2 cellular contexts compared by ENCODE assay signal in the genomic region with DNA sequence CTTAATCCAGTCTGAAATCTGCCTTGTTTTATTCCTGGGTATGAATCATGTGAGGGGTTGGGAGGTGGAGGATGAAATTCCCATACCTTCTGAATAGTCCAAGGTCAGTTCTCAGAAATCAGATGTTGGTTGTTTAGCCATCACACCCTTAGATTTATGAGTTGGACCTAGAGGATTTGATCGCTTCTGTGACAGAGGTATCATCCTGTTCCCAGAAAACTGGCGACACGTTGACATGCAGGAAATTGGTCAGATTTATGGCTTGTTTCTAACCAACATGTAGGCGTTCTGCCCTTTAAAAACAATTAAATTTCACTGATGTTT.
TF ChIP-seq lines count a peak whose summit lies in the region.

No MANE protein-coding gene starts in this region.

TF ChIP-seq in GM12891, 5 proteins besides CTCF, POLR2A, EP300 and RAD21 (continued from another document):
- TF ChIP-seq PAX5 (IDR thresholded peaks at IDR 0.05; ENCODE audit: insufficient read depth, low read length, severe bottlenecking), result no peak
- TF ChIP-seq POU2F2 (IDR thresholded peaks at IDR 0.05; ENCODE audit: low read depth, low read length), result no peak
- no peak for TF ChIP-seq POLR2AphosphoS5 (IDR thresholded peaks at IDR 0.05; ENCODE audit: low read depth, low read length)

TF ChIP-seq in WTC11, 78 proteins besides CTCF, POLR2A, EP300 and RAD21 (continued from another document):
- TF ChIP-seq, protein P1, sequence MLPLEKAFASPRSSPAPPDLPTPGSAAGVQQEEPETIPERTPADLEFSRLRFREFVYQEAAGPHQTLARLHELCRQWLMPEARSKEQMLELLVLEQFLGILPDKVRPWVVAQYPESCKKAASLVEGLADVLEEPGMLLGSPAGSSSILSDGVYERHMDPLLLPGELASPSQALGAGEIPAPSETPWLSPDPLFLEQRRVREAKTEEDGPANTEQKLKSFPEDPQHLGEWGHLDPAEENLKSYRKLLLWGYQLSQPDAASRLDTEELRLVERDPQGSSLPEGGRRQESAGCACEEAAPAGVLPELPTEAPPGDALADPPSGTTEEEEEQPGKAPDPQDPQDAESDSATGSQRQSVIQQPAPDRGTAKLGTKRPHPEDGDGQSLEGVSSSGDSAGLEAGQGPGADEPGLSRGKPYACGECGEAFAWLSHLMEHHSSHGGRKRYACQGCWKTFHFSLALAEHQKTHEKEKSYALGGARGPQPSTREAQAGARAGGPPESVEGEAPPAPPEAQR (CRISPR knock-in tag; IDR thresholded peaks at IDR 0.05), result no peak
- TF ChIP-seq, protein P2, sequence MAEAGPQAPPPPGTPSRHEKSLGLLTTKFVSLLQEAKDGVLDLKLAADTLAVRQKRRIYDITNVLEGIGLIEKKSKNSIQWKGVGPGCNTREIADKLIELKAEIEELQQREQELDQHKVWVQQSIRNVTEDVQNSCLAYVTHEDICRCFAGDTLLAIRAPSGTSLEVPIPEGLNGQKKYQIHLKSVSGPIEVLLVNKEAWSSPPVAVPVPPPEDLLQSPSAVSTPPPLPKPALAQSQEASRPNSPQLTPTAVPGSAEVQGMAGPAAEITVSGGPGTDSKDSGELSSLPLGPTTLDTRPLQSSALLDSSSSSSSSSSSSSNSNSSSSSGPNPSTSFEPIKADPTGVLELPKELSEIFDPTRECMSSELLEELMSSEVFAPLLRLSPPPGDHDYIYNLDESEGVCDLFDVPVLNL (CRISPR knock-in tag; IDR thresholded peaks at IDR 0.05; ENCODE audit: borderline replicate concordance, low read depth), result no peak
